ENCODE assay signal across 8 cellular contexts in the genomic region with DNA sequence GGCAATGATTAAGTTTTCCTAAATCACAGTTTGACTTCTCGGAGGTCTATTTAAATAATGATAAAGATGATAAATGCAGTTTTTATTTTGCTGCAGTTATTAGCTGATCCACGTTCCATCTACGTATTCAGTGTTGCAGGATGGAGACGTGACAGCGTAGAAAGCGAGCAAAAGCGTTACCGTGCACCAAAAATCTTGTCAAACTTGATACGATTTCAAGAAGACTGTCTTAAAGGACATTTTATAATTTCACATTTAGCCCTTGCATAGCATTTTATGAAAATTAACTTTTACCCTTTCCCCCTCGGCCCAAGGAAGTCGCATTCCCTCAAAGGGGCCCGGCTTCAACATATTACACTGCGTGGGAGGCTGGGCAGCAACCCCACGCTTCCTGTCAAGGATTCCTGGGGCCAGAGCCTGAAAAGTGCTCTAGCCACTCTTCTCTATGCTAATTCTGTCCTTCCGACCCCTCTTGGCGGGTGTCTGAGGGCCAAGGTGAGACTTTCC. TPM values are rescaled to one million over a fixed set of nuclear protein-coding genes. Genes with fewer than 3 reads are reported as not detected.
DNase-seq lines count a peak whose midpoint lies in the region; ATAC-seq and TF ChIP-seq lines count a peak whose summit lies in the region.

No MANE protein-coding gene starts in this region.

- H3K4me3 ChIP-seq in iPS DF 6.9 (ENCODE audit: low read length), result peak overlapping the region; percentile 84; the same call in 1 of the 2 replicates

- DNase-seq in HFFc6 (no peak), iPS DF 6.9 (ENCODE audit: low read depth, low spot score) (no peak), AML-193 (lab: John Stamatoyannopoulos, UW) (no peak), NCI-H526 treated with DMSO at 0.1 percent for 48 hours (lab: John Stamatoyannopoulos, UW) (no peak), NCI-H2029 treated with DMSO at 0.1 percent for 48 hours (lab: John Stamatoyannopoulos, UW) (no peak)
- DNase-seq in activated naive CD4-positive, alpha-beta T cell treated with anti-CD3 and anti-CD28 coated beads, Interleukin-2, amount 50 U/mL, for 72 hours (ENCODE audit: low spot score in 2 of 2), result no peak

- no peak for TF ChIP-seq CTCF in HFFc6 (IDR thresholded peaks at IDR 0.05)

- no peaks in the 10 kb centered on the region; the same call in 1 of the 2 replicates for H3K4me1 ChIP-seq in iPS DF 6.9 (ENCODE audit: control insufficient read depth, insufficient read depth, low read length)

- H3K27me3 Mint-ChIP-seq in HFFc6 (ENCODE audit: insufficient read depth), result peaks cover 10% of the 10 kb centered on the region
- H3K27me3 Mint-ChIP-seq in stimulated activated memory B cell treated with anti-CD40 and anti-IgM and Interleukin-4, amounts not matched to agents 10 μg/mL and 1 μg/mL and 100 μg/mL, for 72 hours, result no peaks in the 10 kb centered on the region

- no peaks in the 10 kb centered on the region for H3K36me3 ChIP-seq in iPS DF 6.9 (ENCODE audit: control insufficient read depth, insufficient read depth, low read length)

- peak overlapping the region; percentile 93 for H3K27ac Mint-ChIP-seq in HFFc6
- peak overlapping the region; percentile 81 to 96 for H3K27ac Mint-ChIP-seq in activated naive CD4-positive, alpha-beta T cell treated with anti-CD3 and anti-CD28 coated beads, Interleukin-2, amount 50 U/mL, for 72 hours
- H3K27ac Mint-ChIP-seq in stimulated activated memory B cell treated with anti-CD40 and anti-IgM and Interleukin-4, amounts not matched to agents 10 μg/mL and 1 μg/mL and 100 μg/mL, for 72 hours, result peak overlapping the region; percentile 99

- no CpG with 5 or more reads among the region's 16 CpGs for WGBS in iPS DF 6.9 (ENCODE audit: insufficient coverage, insufficient read length)

- no peak for ATAC-seq in activated naive CD4-positive, alpha-beta T cell treated with anti-CD3 and anti-CD28 coated beads, Interleukin-2, amount 50 U/mL, for 72 hours
- no peak for ATAC-seq in stimulated activated memory B cell treated with anti-CD40 and anti-IgM and Interleukin-4, amounts not matched to agents 10 μg/mL and 1 μg/mL and 100 μg/mL, for 72 hours
- ATAC-seq in GM21737 (IDR thresholded peaks at IDR 0.05; ENCODE audit: unreplicated experiment), result no peak

- peaks cover 29% of the 10 kb centered on the region for H3K27me3 ChIP-seq in iPS DF 6.9 (ENCODE audit: control insufficient read depth, insufficient read depth, low read length)

- H3K27ac ChIP-seq in iPS DF 6.9 (ENCODE audit: low read length), result no peak overlapping the region

- H3K36me3 Mint-ChIP-seq in HFFc6 (ENCODE audit: low read depth), result no peaks in the 10 kb centered on the region
- H3K36me3 Mint-ChIP-seq in activated naive CD4-positive, alpha-beta T cell treated with anti-CD3 and anti-CD28 coated beads, Interleukin-2, amount 50 U/mL, for 72 hours, result peaks cover 0 to 11% of the 10 kb centered on the region in 2 donors
- no peaks in the 10 kb centered on the region for H3K36me3 Mint-ChIP-seq in stimulated activated memory B cell treated with anti-CD40 and anti-IgM and Interleukin-4, amounts not matched to agents 10 μg/mL and 1 μg/mL and 100 μg/mL, for 72 hours

- no peaks in the 10 kb centered on the region for H3K9me3 ChIP-seq in iPS DF 6.9 (ENCODE audit: control insufficient read depth, insufficient read depth, low read length)

- H3K4me1 Mint-ChIP-seq in HFFc6 (ENCODE audit: low read depth), result peaks cover 45% of the 10 kb centered on the region
- H3K4me1 Mint-ChIP-seq in stimulated activated memory B cell treated with anti-CD40 and anti-IgM and Interleukin-4, amounts not matched to agents 10 μg/mL and 1 μg/mL and 100 μg/mL, for 72 hours, result peaks cover 34% of the 10 kb centered on the region

- peak overlapping the region; percentile 96 for H3K4me3 Mint-ChIP-seq in HFFc6
- H3K4me3 Mint-ChIP-seq in stimulated activated memory B cell treated with anti-CD40 and anti-IgM and Interleukin-4, amounts not matched to agents 10 μg/mL and 1 μg/mL and 100 μg/mL, for 72 hours, result peak overlapping the region; percentile 92

- no peaks in the 10 kb centered on the region for H3K9me3 Mint-ChIP-seq in HFFc6
- no peaks in the 10 kb centered on the region for H3K9me3 Mint-ChIP-seq in activated naive CD4-positive, alpha-beta T cell treated with anti-CD3 and anti-CD28 coated beads, Interleukin-2, amount 50 U/mL, for 72 hours
- no peaks in the 10 kb centered on the region for H3K9me3 Mint-ChIP-seq in stimulated activated memory B cell treated with anti-CD40 and anti-IgM and Interleukin-4, amounts not matched to agents 10 μg/mL and 1 μg/mL and 100 μg/mL, for 72 hours

RNA-seq across cellular contexts. Expression of gene PURA, which starts 7.1 kb away (rescaled TPM):
- total RNA-seq in HFFc6 (2021; fragmentation: NEBNext Ultra II Directional; extraction: Animal tissue kit (Norgen Biotek cat#: 25700)), result 10 to 100 TPM; 21.1 to 26.1 (median 22.3) TPM
- 10 to 100 TPM in 1 of 2 donors, 1 to 10 TPM in 1; 7.7 to 11.1 TPM for total RNA-seq in activated naive CD4-positive, alpha-beta T cell treated with anti-CD3 and anti-CD28 coated beads, Interleukin-2, amount 50 U/mL, for 72 hours

RNA-seq across cellular contexts. Expression of gene IGIP, which starts 18.9 kb away (rescaled TPM):
- 1 to 10 TPM; 3.4 to 8.4 (median 4.1) TPM for total RNA-seq in HFFc6 (2021; fragmentation: NEBNext Ultra II Directional; extraction: Animal tissue kit (Norgen Biotek cat#: 25700))
- 1 to 10 TPM; 1.8 to 3.2 TPM for total RNA-seq in activated naive CD4-positive, alpha-beta T cell treated with anti-CD3 and anti-CD28 coated beads, Interleukin-2, amount 50 U/mL, for 72 hours
